7 cellular contexts compared by ENCODE assay signal in the genomic region with DNA sequence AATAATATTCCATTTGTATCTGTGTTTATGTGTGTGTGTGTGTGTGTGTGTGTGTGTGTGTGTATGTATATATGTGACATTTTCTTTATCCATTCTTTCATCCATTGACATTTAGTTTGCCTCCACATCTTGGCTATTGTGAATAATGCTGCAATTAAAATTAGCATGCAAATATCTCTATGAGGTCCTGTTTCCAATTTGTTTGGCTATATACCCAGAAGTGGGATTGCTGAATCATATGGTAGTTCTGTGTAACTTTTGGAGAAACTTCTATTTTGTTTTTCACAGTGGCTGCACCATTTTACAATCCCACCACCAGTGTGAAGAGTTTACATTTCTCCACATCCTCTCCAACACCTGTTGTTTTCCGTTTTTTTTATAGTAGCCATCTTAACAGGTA. TPM values are rescaled to one million over a fixed set of nuclear protein-coding genes. Genes with fewer than 3 reads are reported as not detected.
"Had no signal": no experiment of that assay in that cellular context is flagged by ENCODE, and none has a peak within 500 bp of the region (broad histone marks: within the 10 kb centered on the region; RNA-seq: fewer than 3 reads in every experiment).

No MANE protein-coding gene starts in this region.

- H3K4me3 ChIP-seq: GM23338 had no signal

- H3K4me3 Mint-ChIP-seq: GM23338, H9, IgD-negative memory B cell had no signal

- H3K27ac ChIP-seq: HL-60 had no signal

- H3K9me3 Mint-ChIP-seq: GM23338, H9 had no signal

- DNase-seq: H9, HCEC 1CT had no signal

- H3K4me2 ChIP-seq: GM23338 had no signal

- H2AFZ ChIP-seq: GM23338 had no signal

- H3K4me1 Mint-ChIP-seq: GM23338, H9 had no signal

- H3K36me3 Mint-ChIP-seq: IgD-negative memory B cell had no signal

- H3K27ac Mint-ChIP-seq: GM23338, H9, IgD-negative memory B cell had no signal

RNA-seq across cellular contexts. Expression of a gene that starts 53.1 kb away (rescaled TPM):
- total RNA-seq: HepG2, HT1080 had no signal
